In the genomic region with DNA sequence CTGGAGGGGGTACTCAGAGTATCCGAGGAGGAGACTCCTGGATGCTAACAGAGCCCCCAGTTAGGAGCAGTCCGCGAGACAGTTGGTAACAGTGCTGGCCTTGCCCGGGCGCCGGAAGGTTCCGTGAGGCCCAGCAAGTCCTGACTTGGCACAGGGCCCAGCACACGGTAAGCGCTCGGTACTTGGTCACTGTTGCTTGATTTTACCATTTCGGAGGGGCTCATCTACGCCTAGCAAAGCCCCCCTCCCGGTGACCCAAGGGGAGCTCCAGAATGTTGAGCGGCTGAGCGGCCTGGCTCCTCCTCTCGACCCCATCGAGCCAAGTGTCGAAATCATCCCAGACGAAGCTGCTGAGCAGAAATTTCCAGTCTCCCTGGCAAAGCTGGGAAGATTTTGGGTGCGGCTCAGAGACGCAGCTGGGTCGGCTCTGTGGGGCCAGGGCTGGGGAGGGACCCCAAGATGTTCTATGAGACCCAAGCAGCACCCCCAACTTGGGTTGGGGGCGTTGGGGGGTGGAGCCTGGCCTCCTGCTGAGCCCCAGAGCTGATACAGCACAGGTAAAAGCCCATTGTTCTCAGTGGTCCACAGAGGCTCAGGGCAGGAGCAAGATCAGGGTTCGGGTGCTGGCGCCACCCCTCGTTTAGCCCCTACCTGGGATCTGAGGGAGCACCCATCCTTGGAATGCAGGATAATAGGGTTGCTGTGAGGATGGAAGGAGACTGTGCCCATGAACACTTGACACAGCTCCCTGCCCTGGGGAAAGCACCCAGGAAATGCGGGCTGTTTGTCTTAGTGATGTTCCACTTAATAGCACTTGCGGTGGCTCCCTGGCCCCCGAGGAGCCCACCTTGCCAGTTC, we compare ENCODE assay signal across 8 cellular contexts.
A peak's percentile ranks its signal among the peaks of the same experiment; 100 is the strongest.
DNase-seq lines count a peak whose midpoint lies in the region; ATAC-seq and TF ChIP-seq lines count a peak whose summit lies in the region.

No MANE protein-coding gene starts in this region.

- H3K27me3 ChIP-seq in Caco-2 (replicated peaks; ENCODE audit: control insufficient read depth, insufficient read depth, low read length), result no peaks in the 10 kb centered on the region

- H3K4me1 ChIP-seq in Caco-2, result peaks cover 78% of the 10 kb centered on the region

- TF ChIP-seq POLR2A in NB4 (IDR thresholded peaks at IDR 0.05; ENCODE audit: extremely low read depth, insufficient read length), result no peak

- H3K9me3 Mint-ChIP-seq in Caco-2 (ENCODE audit: unreplicated experiment), result no peaks in the 10 kb centered on the region
- no peaks in the 10 kb centered on the region for H3K9me3 Mint-ChIP-seq in neural crest cell

- TF ChIP-seq CTCF in Caco-2 (IDR thresholded peaks at IDR 0.05; ENCODE audit: insufficient read depth in 1 of 2, low read depth in 1 of 2, low read length in 1 of 2, severe bottlenecking in 1 of 2, unreplicated experiment in 1 of 2), result no peak
- TF ChIP-seq CTCF in NB4 (IDR thresholded peaks at IDR 0.05; ENCODE audit: low read depth, low read length), result no peak
- TF ChIP-seq CTCF in foreskin fibroblast (IDR thresholded peaks at IDR 0.05; ENCODE audit: low read depth, low read length), result no peak
- TF ChIP-seq CTCF in neural crest cell (conservative IDR thresholded peaks at IDR 0.05), result no peak
- TF ChIP-seq CTCF in GM10248 (IDR thresholded peaks at IDR 0.05; ENCODE audit: control extremely low read depth, extremely low read depth, low read depth, missing control alignments), result no peak

- TSS peak; percentile 57 for BruUV-seq in Caco-2 (replicated peaks; lab: Mats Ljungman, UMichigan)

- DNase-seq in Caco-2, result peak; percentile 76 to 81
- DNase-seq in NB4 (ENCODE audit: low read depth), result peak; percentile 31
- DNase-seq in activated T-helper 9 cell treated with anti-CD3 and anti-CD28 coated beads, Interleukin-2, amount 50 U/mL, for 16 hours (ENCODE audit: low read depth), result peak; percentile 30
- DNase-seq in foreskin fibroblast, result peak; percentile 87 to 94
- DNase-seq in neural crest cell (ENCODE audit: low read depth, low spot score), result no peak
- no peak for DNase-seq in GM10248 (ENCODE audit: extremely low spot score)

- CTCF ChIA-PET in Caco-2 (lab: Charles Lee), result interaction anchor here (0.8 to 1.3 kb wide), 3 partner anchors 12 to 159 kb away, joined by 3 to 6 read pairs (median 4); partner anchors contain the start of gene ASB6
- CTCF ChIA-PET in GM10248 (lab: Yijun Ruan, JAX), result interaction anchor here (1.5 kb wide), 1 partner anchor 310 kb away, joined by 4 read pairs; no protein-coding TSS in a partner anchor

- H3K4me1 Mint-ChIP-seq in Caco-2 (ENCODE audit: low read depth, unreplicated experiment), result peaks cover 61% of the 10 kb centered on the region
- peaks cover 58% of the 10 kb centered on the region for H3K4me1 Mint-ChIP-seq in neural crest cell

- H3K4me3 Mint-ChIP-seq in Caco-2 (ENCODE audit: unreplicated experiment) (peak overlapping the region; percentile 82), neural crest cell (peak overlapping the region; percentile 66)

- no peak for ATAC-seq in HG03196 (IDR thresholded peaks at IDR 0.05; ENCODE audit: unreplicated experiment)
- no peak for ATAC-seq in GM18498 (IDR thresholded peaks at IDR 0.05; ENCODE audit: unreplicated experiment)

- H3K36me3 ChIP-seq in Caco-2 (ENCODE audit: control insufficient read depth, insufficient read depth, low read length), result no peaks in the 10 kb centered on the region

- intact Hi-C loops in Caco-2 (cut with micrococcal nuclease; ENCODE audit: unreplicated experiment), result loop anchor here (2.0 kb wide), 1 partner anchor 149 kb away; no protein-coding TSS in a partner anchor

- H3K27me3 Mint-ChIP-seq in Caco-2 (ENCODE audit: insufficient read depth, unreplicated experiment) (no peaks in the 10 kb centered on the region), neural crest cell (ENCODE audit: low read depth) (no peaks in the 10 kb centered on the region)

- H3K4me3 ChIP-seq in Caco-2 (ENCODE audit: low read depth, low read length) (peak overlapping the region; percentile 36), NB4 (ENCODE audit: low read depth, low read length) (no peak overlapping the region), foreskin fibroblast (ENCODE audit: low read depth in 1 of 2, low read length in 2 of 2) (peak overlapping the region; percentile 18 to 37)

- H3K36me3 Mint-ChIP-seq in Caco-2 (ENCODE audit: insufficient read depth, unreplicated experiment) (peaks cover 19% of the 10 kb centered on the region), neural crest cell (ENCODE audit: low read depth) (no peaks in the 10 kb centered on the region)

- POLR2A ChIA-PET in Caco-2 (lab: Charles Lee) (interaction anchor here (0.6 to 3.1 kb wide), 5 partner anchors 12 to 306 kb away, joined by 3 to 32 read pairs (median 12); partner anchors contain the start of genes IER5L and NTMT1), GM10248 (lab: Yijun Ruan, JAX) (no interaction called here)

- H3K27ac Mint-ChIP-seq in Caco-2 (ENCODE audit: unreplicated experiment) (peak overlapping the region; percentile 92), neural crest cell (ENCODE audit: unreplicated experiment) (no peak overlapping the region)

- H3K9me3 ChIP-seq in Caco-2, result no peaks in the 10 kb centered on the region

Comparison
In these comparisons a context has a peak if more than half of its experiments do, and no peak if none do; other contexts are left out.
1. DNase-seq: peak in Caco-2 (2 of 2), NB4 (single experiment), activated T-helper 9 cell treated with anti-CD3 and anti-CD28 coated beads, Interleukin-2, amount 50 U/mL, for 16 hours (single experiment) and foreskin fibroblast (2 of 2); none in neural crest cell (single experiment) and GM10248 (single experiment).